22 cellular contexts compared by ENCODE assay signal in the genomic region with DNA sequence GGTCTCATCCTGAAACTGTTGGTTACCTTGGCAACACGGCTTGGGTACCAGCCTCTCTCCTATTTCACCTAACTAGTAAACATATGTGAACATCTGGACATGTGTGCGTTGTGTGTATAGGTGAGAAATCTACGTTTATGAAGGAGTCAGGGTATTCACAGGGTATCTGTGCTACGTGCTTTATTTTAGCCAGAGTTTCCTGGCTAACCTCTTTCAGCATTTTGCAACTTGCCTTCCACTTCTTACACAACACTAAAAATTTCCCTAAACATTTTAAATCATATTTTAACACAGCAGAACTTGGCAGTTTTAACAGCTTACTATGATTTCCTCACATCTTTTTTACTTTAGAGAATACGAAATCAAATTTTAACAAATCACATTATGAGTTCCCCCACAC.
DNase-seq lines count a peak whose midpoint lies in the region; ATAC-seq and TF ChIP-seq lines count a peak whose summit lies in the region.
"Had no signal": no experiment of that assay in that cellular context is flagged by ENCODE, and none has a peak within 500 bp of the region (broad histone marks: within the 10 kb centered on the region; RNA-seq: fewer than 3 reads in every experiment).

No MANE protein-coding gene starts in this region.

- no peaks in the 10 kb centered on the region for H3K4me1 ChIP-seq in breast epithelium
- H3K4me1 ChIP-seq: BE2C, BLaER1 had no signal

- H3K4me1 Mint-ChIP-seq in MCF 10A (ENCODE audit: insufficient read depth, unreplicated experiment): peaks cover 12% of the 10 kb centered on the region
- H3K4me1 Mint-ChIP-seq: CD4-positive, alpha-beta memory T cell; CD4-positive, CD25-positive, alpha-beta regulatory T cell; CD8-positive, alpha-beta memory T cell had no signal

- DNase-seq in MCF 10A (ENCODE audit: unreplicated experiment) (no peak), breast epithelium (ENCODE audit: low spot score in 2 of 2) (no peak), fibroblast of villous mesenchyme (ENCODE audit: low read depth) (peak; percentile 43), sciatic nerve (ENCODE audit: low spot score) (no peak), DMS79 treated with DMSO at 0.1 percent for 48 hours (lab: John Stamatoyannopoulos, UW) (no peak), KBM-7 (no peak)
- DNase-seq: BE2C; C1 segment of cervical spinal cord; CD4-positive, alpha-beta memory T cell; CD4-positive, CD25-positive, alpha-beta regulatory T cell; CD8-positive, alpha-beta memory T cell; COR-L47; DMS 273 treated with DMSO at 0.1 percent for 48 hours; DMS153; DMS53; DMS79; GF-D8 had no signal

- H3K27ac ChIP-seq in breast epithelium: no peak overlapping the region
- H3K27ac ChIP-seq: 22Rv1, A549, BLaER1 had no signal

- in situ Hi-C loops in KBM-7 (cut with MboI; ENCODE audit: low pct_unique_long_range_greater_than_20kb, low sequenced_read_pairs): no loop called here

- no peak overlapping the region for H3K4me3 Mint-ChIP-seq in MCF 10A (ENCODE audit: unreplicated experiment)
- H3K4me3 Mint-ChIP-seq: CD14-positive monocyte; CD4-positive, alpha-beta memory T cell; CD4-positive, CD25-positive, alpha-beta regulatory T cell; CD8-positive, alpha-beta memory T cell had no signal

- peaks cover 13% of the 10 kb centered on the region for H3K9me3 Mint-ChIP-seq in MCF 10A (ENCODE audit: unreplicated experiment)
- H3K9me3 Mint-ChIP-seq: CD4-positive, CD25-positive, alpha-beta regulatory T cell; CD8-positive, alpha-beta memory T cell had no signal

- H3K27me3 ChIP-seq in breast epithelium: no peaks in the 10 kb centered on the region
- H3K27me3 ChIP-seq: BE2C, BLaER1 had no signal

- TF ChIP-seq POLR2A in breast epithelium (IDR thresholded peaks at IDR 0.05): no peak

- intact Hi-C loops in MCF 10A (cut with micrococcal nuclease): no loop called here
- intact Hi-C loops in breast epithelium (cut with DNase I; ENCODE audit: low total_unique reads): no loop called here
- intact Hi-C loops in sciatic nerve (cut with DNase I): no loop called here

- no peaks in the 10 kb centered on the region for H3K27me3 Mint-ChIP-seq in MCF 10A (ENCODE audit: insufficient read depth, unreplicated experiment)
- H3K27me3 Mint-ChIP-seq: CD4-positive, CD25-positive, alpha-beta regulatory T cell had no signal

- BruUV-seq in MCF 10A (replicated peaks; lab: Mats Ljungman, UMichigan): no TSS peak

- H3K36me3 Mint-ChIP-seq in MCF 10A (ENCODE audit: insufficient read depth, unreplicated experiment): peaks cover 6% of the 10 kb centered on the region
- H3K36me3 Mint-ChIP-seq: CD14-positive monocyte; CD4-positive, alpha-beta memory T cell; CD4-positive, CD25-positive, alpha-beta regulatory T cell; CD8-positive, alpha-beta memory T cell had no signal

- H3K27ac Mint-ChIP-seq in MCF 10A (ENCODE audit: low read depth, unreplicated experiment): peak overlapping the region; percentile 51
- H3K27ac Mint-ChIP-seq: CD4-positive, alpha-beta memory T cell; CD4-positive, CD25-positive, alpha-beta regulatory T cell; CD8-positive, alpha-beta memory T cell had no signal

- CTCF ChIA-PET in MCF 10A (lab: Yijun Ruan, JAX): no interaction called here

- POLR2A ChIA-PET in MCF 10A (lab: Yijun Ruan, JAX): no interaction called here

- H3K4me3 ChIP-seq in breast epithelium: no peak overlapping the region
- H3K4me3 ChIP-seq in fibroblast of villous mesenchyme (ENCODE audit: low read depth, low read length): no peak overlapping the region
- H3K4me3 ChIP-seq: A549, BLaER1 had no signal

- H3K9me3 ChIP-seq in breast epithelium: no peaks in the 10 kb centered on the region
- H3K9me3 ChIP-seq: A549, BE2C, BLaER1 had no signal

- ATAC-seq in sciatic nerve (peak; percentile 74), GM19467 (IDR thresholded peaks at IDR 0.05; ENCODE audit: unreplicated experiment) (no peak)
- ATAC-seq: A549 had no signal

- H3K36me3 ChIP-seq in breast epithelium: no peaks in the 10 kb centered on the region
- H3K36me3 ChIP-seq: BE2C, BLaER1 had no signal

- TF ChIP-seq CTCF in MCF 10A (IDR thresholded peaks at IDR 0.05; ENCODE audit: unreplicated experiment) (no peak), breast epithelium (IDR thresholded peaks at IDR 0.05) (no peak), fibroblast of villous mesenchyme (IDR thresholded peaks at IDR 0.05; ENCODE audit: insufficient read depth, low read depth, low read length) (no peak)
